Comparison of ENCODE assay signal across 17 cellular contexts in genomic region chr11:118893662-118894061, GRCh38. TPM values are rescaled to one million over a fixed set of nuclear protein-coding genes. Genes with fewer than 3 reads are reported as not detected.
DNase-seq lines count a peak whose midpoint lies in the region; ATAC-seq and TF ChIP-seq lines count a peak whose summit lies in the region.
"Had no signal": no experiment of that assay in that cellular context is flagged by ENCODE, and none has a peak within 500 bp of the region (broad histone marks: within the 10 kb centered on the region; RNA-seq: fewer than 3 reads in every experiment).

No MANE protein-coding gene starts in this region.

- no peak overlapping the region for H3K9ac ChIP-seq in smooth muscle cell (ENCODE audit: low read depth)

- H4K20me1 ChIP-seq in smooth muscle cell (ENCODE audit: low read depth): peaks cover 10% of the 10 kb centered on the region

- H3K27ac Mint-ChIP-seq in activated CD4-positive, alpha-beta memory T cell treated with anti-CD3 and anti-CD28 coated beads for 36 hours: peak overlapping the region; percentile 93
- no peak overlapping the region for H3K27ac Mint-ChIP-seq in activated CD4-positive, alpha-beta memory T cell treated with anti-CD3 and anti-CD28 coated beads, Interleukin-2, amount 10 ng/mL, durations not matched to agents 7 days and 5 days
- H3K27ac Mint-ChIP-seq in stimulated activated effector memory CD8-positive, alpha-beta T cell treated with anti-CD3 and anti-CD28 coated beads, Interleukin-12 subunit alpha, Interleukin-12 subunit beta, amount 100 ng/mL, for 72 hours: peak overlapping the region; percentile 97

- no peaks in the 10 kb centered on the region for H3K9me3 Mint-ChIP-seq in activated CD4-positive, alpha-beta memory T cell treated with anti-CD3 and anti-CD28 coated beads for 36 hours
- no peaks in the 10 kb centered on the region for H3K9me3 Mint-ChIP-seq in activated CD4-positive, alpha-beta memory T cell treated with anti-CD3 and anti-CD28 coated beads, Interleukin-2, amount 10 ng/mL, durations not matched to agents 7 days and 5 days
- no peaks in the 10 kb centered on the region for H3K9me3 Mint-ChIP-seq in stimulated activated effector memory CD8-positive, alpha-beta T cell treated with anti-CD3 and anti-CD28 coated beads, Interleukin-12 subunit alpha, Interleukin-12 subunit beta, amount 100 ng/mL, for 72 hours

- peak overlapping the region; percentile 85 for H3K27ac ChIP-seq in KOPT-K1 (ENCODE audit: low read depth, low read length, poor library complexity, severe bottlenecking)
- H3K27ac ChIP-seq in effector memory CD4-positive, alpha-beta T cell (ENCODE audit: insufficient read depth, low read length, poor library complexity, severe bottlenecking): peak overlapping the region; percentile 70
- H3K27ac ChIP-seq in smooth muscle cell (ENCODE audit: low read depth): no peak overlapping the region
- H3K27ac ChIP-seq: lower lobe of right lung, prostate gland, upper lobe of left lung had no signal

- no peaks in the 10 kb centered on the region for H3F3A ChIP-seq in smooth muscle cell (ENCODE audit: low read depth)

- WGBS in smooth muscle cell (ENCODE audit: low lambda C conversion rate): 98% methylated on average over 22 of the region's 22 CpGs

- peaks cover 62% of the 10 kb centered on the region for H3K4me1 ChIP-seq in effector memory CD4-positive, alpha-beta T cell (ENCODE audit: control insufficient read depth, insufficient read depth, low read length, poor library complexity, severe bottlenecking)
- no peaks in the 10 kb centered on the region for H3K4me1 ChIP-seq in smooth muscle cell (ENCODE audit: low read depth)

- no peak overlapping the region for H3K4me3 ChIP-seq in effector memory CD4-positive, alpha-beta T cell (ENCODE audit: insufficient read depth, low read depth, low read length, poor library complexity, severe bottlenecking)
- no peak overlapping the region for H3K4me3 ChIP-seq in smooth muscle cell
- H3K4me3 ChIP-seq: lower lobe of right lung, prostate gland, upper lobe of left lung had no signal

- POLR2A ChIA-PET in activated CD4-positive, alpha-beta memory T cell treated with anti-CD3 and anti-CD28 coated beads for 36 hours (lab: Charles Lee): no interaction called here
- POLR2A ChIA-PET in activated CD4-positive, alpha-beta memory T cell treated with anti-CD3 and anti-CD28 coated beads, Interleukin-2, amount 10 ng/mL, durations not matched to agents 7 days and 5 days (lab: Charles Lee): interaction anchor here (0.6 to 6.7 kb wide), 6 partner anchors 10 to 127 kb away, joined by 3 to 99 read pairs (median 10); partner anchors contain the start of gene DDX6

- H3K79me2 ChIP-seq in smooth muscle cell (ENCODE audit: low read depth): no peaks in the 10 kb centered on the region

- H3K36me3 Mint-ChIP-seq in activated CD4-positive, alpha-beta memory T cell treated with anti-CD3 and anti-CD28 coated beads for 36 hours: peaks cover 58% of the 10 kb centered on the region
- peaks cover 18% of the 10 kb centered on the region for H3K36me3 Mint-ChIP-seq in activated CD4-positive, alpha-beta memory T cell treated with anti-CD3 and anti-CD28 coated beads, Interleukin-2, amount 10 ng/mL, durations not matched to agents 7 days and 5 days (ENCODE audit: low read depth)
- H3K36me3 Mint-ChIP-seq in stimulated activated effector memory CD8-positive, alpha-beta T cell treated with anti-CD3 and anti-CD28 coated beads, Interleukin-12 subunit alpha, Interleukin-12 subunit beta, amount 100 ng/mL, for 72 hours: peaks cover 62% of the 10 kb centered on the region

- peaks cover 88% of the 10 kb centered on the region for H3K4me1 Mint-ChIP-seq in activated CD4-positive, alpha-beta memory T cell treated with anti-CD3 and anti-CD28 coated beads for 36 hours (ENCODE audit: low read depth)
- peaks cover 58% of the 10 kb centered on the region for H3K4me1 Mint-ChIP-seq in activated CD4-positive, alpha-beta memory T cell treated with anti-CD3 and anti-CD28 coated beads, Interleukin-2, amount 10 ng/mL, durations not matched to agents 7 days and 5 days
- peaks cover 87% of the 10 kb centered on the region for H3K4me1 Mint-ChIP-seq in stimulated activated effector memory CD8-positive, alpha-beta T cell treated with anti-CD3 and anti-CD28 coated beads, Interleukin-12 subunit alpha, Interleukin-12 subunit beta, amount 100 ng/mL, for 72 hours

- no peak for TF ChIP-seq CTCF in smooth muscle cell (IDR thresholded peaks at IDR 0.05; ENCODE audit: borderline replicate concordance, insufficient read depth, poor library complexity, severe bottlenecking)

- ATAC-seq in stimulated activated effector memory CD8-positive, alpha-beta T cell treated with anti-CD3 and anti-CD28 coated beads, Interleukin-12 subunit alpha, Interleukin-12 subunit beta, amount 100 ng/mL, for 72 hours: no peak
- ATAC-seq in HG03565 (IDR thresholded peaks at IDR 0.05; ENCODE audit: unreplicated experiment): no peak
- ATAC-seq: lower lobe of right lung had no signal

- peak overlapping the region; percentile 16 for H3K4me3 Mint-ChIP-seq in activated CD4-positive, alpha-beta memory T cell treated with anti-CD3 and anti-CD28 coated beads for 36 hours
- H3K4me3 Mint-ChIP-seq in activated CD4-positive, alpha-beta memory T cell treated with anti-CD3 and anti-CD28 coated beads, Interleukin-2, amount 10 ng/mL, durations not matched to agents 7 days and 5 days: no peak overlapping the region
- H3K4me3 Mint-ChIP-seq in stimulated activated effector memory CD8-positive, alpha-beta T cell treated with anti-CD3 and anti-CD28 coated beads, Interleukin-12 subunit alpha, Interleukin-12 subunit beta, amount 100 ng/mL, for 72 hours: no peak overlapping the region

- CTCF ChIA-PET in activated CD4-positive, alpha-beta memory T cell treated with anti-CD3 and anti-CD28 coated beads for 36 hours (lab: Charles Lee): interaction anchor here (0.7 to 1.4 kb wide), 2 partner anchors 108 to 204 kb away, joined by 3 to 4 read pairs; no protein-coding TSS in a partner anchor
- CTCF ChIA-PET in activated CD4-positive, alpha-beta memory T cell treated with anti-CD3 and anti-CD28 coated beads, Interleukin-2, amount 10 ng/mL, durations not matched to agents 7 days and 5 days (lab: Charles Lee): no interaction called here

- H3K36me3 ChIP-seq in KOPT-K1 (ENCODE audit: insufficient read depth, low read length): no peaks in the 10 kb centered on the region
- peaks cover 4% of the 10 kb centered on the region for H3K36me3 ChIP-seq in effector memory CD4-positive, alpha-beta T cell (ENCODE audit: control insufficient read depth, insufficient read depth, low read length)
- H3K36me3 ChIP-seq in smooth muscle cell (ENCODE audit: low read depth): no peaks in the 10 kb centered on the region
- H3K36me3 ChIP-seq: prostate gland had no signal

- H3K9me3 ChIP-seq in KOPT-K1 (ENCODE audit: insufficient read depth, low read length, poor library complexity, severe bottlenecking): no peaks in the 10 kb centered on the region
- no peaks in the 10 kb centered on the region for H3K9me3 ChIP-seq in effector memory CD4-positive, alpha-beta T cell (ENCODE audit: control insufficient read depth, low read length)
- H3K9me3 ChIP-seq in smooth muscle cell (replicated peaks; ENCODE audit: low read depth): no peaks in the 10 kb centered on the region
- H3K9me3 ChIP-seq: lower lobe of right lung, prostate gland, upper lobe of left lung had no signal

- intact Hi-C loops in activated CD4-positive, alpha-beta memory T cell treated with anti-CD3 and anti-CD28 coated beads for 36 hours (cut with micrococcal nuclease): loop anchor here (5.0 kb wide), 1 partner anchor 34 kb away; the partner anchor contains the start of gene BCL9L

- DNase-seq in activated CD4-positive, alpha-beta memory T cell treated with anti-CD3 and anti-CD28 coated beads for 36 hours: no peak
- no peak for DNase-seq in activated CD4-positive, alpha-beta memory T cell treated with anti-CD3 and anti-CD28 coated beads, Interleukin-2, amount 10 ng/mL, durations not matched to agents 7 days and 5 days
- DNase-seq in effector memory CD4-positive, alpha-beta T cell: no peak
- no peak for DNase-seq in stimulated activated effector memory CD8-positive, alpha-beta T cell treated with anti-CD3 and anti-CD28 coated beads, Interleukin-12 subunit alpha, Interleukin-12 subunit beta, amount 100 ng/mL, for 72 hours (ENCODE audit: low spot score in 2 of 2)
- DNase-seq in smooth muscle cell (lab: John Stamatoyannopoulos, UW; ENCODE audit: unreplicated experiment) (no peak), SIG-M5 (lab: John Stamatoyannopoulos, UW) (no peak)
- DNase-seq: caudate nucleus; EL; lower lobe of right lung; NCI-H187 treated with DMSO at 0.1 percent for 48 hours; stimulated activated naive CD4-positive, alpha-beta T cell had no signal

- H3K4me2 ChIP-seq in smooth muscle cell: no peak overlapping the region

- no peaks in the 10 kb centered on the region for H3K27me3 Mint-ChIP-seq in activated CD4-positive, alpha-beta memory T cell treated with anti-CD3 and anti-CD28 coated beads for 36 hours
- no peaks in the 10 kb centered on the region for H3K27me3 Mint-ChIP-seq in activated CD4-positive, alpha-beta memory T cell treated with anti-CD3 and anti-CD28 coated beads, Interleukin-2, amount 10 ng/mL, durations not matched to agents 7 days and 5 days

- no peak overlapping the region for H2AFZ ChIP-seq in smooth muscle cell (ENCODE audit: low read depth)

- H3K27me3 ChIP-seq in effector memory CD4-positive, alpha-beta T cell (replicated peaks; ENCODE audit: control insufficient read depth, insufficient read depth, low read length, poor library complexity, severe bottlenecking): no peaks in the 10 kb centered on the region
- H3K27me3 ChIP-seq in smooth muscle cell (ENCODE audit: low read depth): no peaks in the 10 kb centered on the region
- H3K27me3 ChIP-seq: upper lobe of left lung had no signal

RNA-seq across cellular contexts. Expression of gene CXCR5, which starts 10.0 kb away (rescaled TPM):
- 10 to 100 TPM; 28.0 to 28.3 TPM for total RNA-seq in activated CD4-positive, alpha-beta memory T cell treated with anti-CD3 and anti-CD28 coated beads for 36 hours
- under 1 TPM; 0.83 to 0.86 TPM for total RNA-seq in activated CD4-positive, alpha-beta memory T cell treated with anti-CD3 and anti-CD28 coated beads, Interleukin-2, amount 10 ng/mL, durations not matched to agents 7 days and 5 days
- total RNA-seq in smooth muscle cell: not detected in 2 replicates
- polyA plus RNA-seq in smooth muscle cell: 1.6 TPM in 1 of 2 replicates, not detected in the other
- total RNA-seq: A673, myocyte had no signal

RNA-seq across cellular contexts. Expression of gene BCL9L, which starts 32.1 kb away (rescaled TPM):
- total RNA-seq in activated CD4-positive, alpha-beta memory T cell treated with anti-CD3 and anti-CD28 coated beads for 36 hours: 10 to 100 TPM; 28.2 to 31.8 TPM
- 10 to 100 TPM; 56.8 to 62.5 TPM for total RNA-seq in activated CD4-positive, alpha-beta memory T cell treated with anti-CD3 and anti-CD28 coated beads, Interleukin-2, amount 10 ng/mL, durations not matched to agents 7 days and 5 days
- total RNA-seq in smooth muscle cell: 10.5 and 10.8 TPM in 2 replicates
- 11.4 and 19.0 TPM in 2 replicates for polyA plus RNA-seq in smooth muscle cell

Comparison
In these comparisons a context has a peak if more than half of its experiments do, and no peak if none do; other contexts are left out.
1. RNA of gene CXCR5, which starts 10.0 kb away (total RNA-seq): 28.0 to 28.3 TPM in activated CD4-positive, alpha-beta memory T cell treated with anti-CD3 and anti-CD28 coated beads for 36 hours; 0.83 to 0.86 TPM in activated CD4-positive, alpha-beta memory T cell treated with anti-CD3 and anti-CD28 coated beads, Interleukin-2, amount 10 ng/mL, durations not matched to agents 7 days and 5 days and not detected in smooth muscle cell; every median in the first group is over 10 times any median in the second.